ENCODE assay signal across 8 cellular contexts in genomic region chr11:95067828-95068244, GRCh38. TPM values are rescaled to one million over a fixed set of nuclear protein-coding genes. Genes with fewer than 3 reads are reported as not detected.
DNase-seq lines count a peak whose midpoint lies in the region; ATAC-seq and TF ChIP-seq lines count a peak whose summit lies in the region.

No MANE protein-coding gene starts in this region.

- DNase-seq in NCI-H2227 (lab: John Stamatoyannopoulos, UW; ENCODE audit: unreplicated experiment) (peak; percentile 40), NCI-H2227 treated with DMSO at 0.1 percent for 48 hours (lab: John Stamatoyannopoulos, UW) (no peak), PC-9 (no peak), chondrocyte (ENCODE audit: low spot score) (no peak), memory B cell (ENCODE audit: low spot score in 2 of 2) (no peak), type B pancreatic cell (ENCODE audit: extremely low spot score, unreplicated experiment) (no peak), ecto neural progenitor cell (ENCODE audit: low spot score) (no peak)

- TF ChIP-seq CTCF in PC-9 (conservative IDR thresholded peaks at IDR 0.05) (no peak), chondrocyte (IDR thresholded peaks at IDR 0.05) (no peak), type B pancreatic cell (conservative IDR thresholded peaks at IDR 0.05) (no peak)

- intact Hi-C loops in PC-9 (cut with micrococcal nuclease; ENCODE audit: unreplicated experiment): loop anchor here (1.0 to 10.0 kb wide), 9 partner anchors 23 to 1359 kb away; partner anchors contain the start of genes CWC15 and KDM4D

- H3K9me2 ChIP-seq in PC-9 (ENCODE audit: insufficient read depth): no peaks in the 10 kb centered on the region

- TSS peak; percentile 64 for BruUV-seq in PC-9 (replicated peaks; lab: Mats Ljungman, UMichigan)

- H3K27me3 Mint-ChIP-seq in chondrocyte (ENCODE audit: low read depth) (no peaks in the 10 kb centered on the region), memory B cell (no peaks in the 10 kb centered on the region), type B pancreatic cell (no peaks in the 10 kb centered on the region)

- no peaks in the 10 kb centered on the region for H3K9me3 ChIP-seq in PC-9 (ENCODE audit: insufficient read depth, low read depth)

- peak overlapping the region; percentile 97 for H3K27ac Mint-ChIP-seq in chondrocyte (ENCODE audit: unreplicated experiment)
- H3K27ac Mint-ChIP-seq in memory B cell: peak overlapping the region; percentile 96
- peak overlapping the region; percentile 99 for H3K27ac Mint-ChIP-seq in type B pancreatic cell

- ATAC-seq in memory B cell (ENCODE audit: low read depth): no peak
- ATAC-seq in HG03521 (IDR thresholded peaks at IDR 0.05; ENCODE audit: unreplicated experiment): no peak

- H3K4me3 Mint-ChIP-seq in chondrocyte (ENCODE audit: unreplicated experiment) (peak overlapping the region; percentile 98), memory B cell (peak overlapping the region; percentile 96), type B pancreatic cell (peak overlapping the region; percentile 99)

- CTCF ChIA-PET in PC-9 (lab: Charles Lee): interaction anchor here (0.6 to 1.7 kb wide), 6 partner anchors 22 to 84 kb away, joined by 3 to 9 read pairs (median 4); partner anchors contain the start of gene ENDOD1

- peaks cover 12% of the 10 kb centered on the region for H3K36me3 ChIP-seq in PC-9 (ENCODE audit: low read depth)

- peaks cover 35% of the 10 kb centered on the region for H3K79me2 ChIP-seq in PC-9 (ENCODE audit: low read depth)

- peak overlapping the region; percentile 87 for H3K4me2 ChIP-seq in PC-9

- H3K4me1 Mint-ChIP-seq in chondrocyte (ENCODE audit: low read depth) (peaks cover 26% of the 10 kb centered on the region), memory B cell (peaks cover 21% of the 10 kb centered on the region), type B pancreatic cell (ENCODE audit: unreplicated experiment) (peaks cover 15% of the 10 kb centered on the region)

- H4K20me1 ChIP-seq in PC-9 (ENCODE audit: insufficient read depth): 0 out of 2 replicates have a peak, but pooled peaks cover 6% of the 10 kb centered on the region

- H3F3A ChIP-seq in PC-9 (ENCODE audit: insufficient read depth, low read depth): peaks cover 15% of the 10 kb centered on the region

- H3K4me3 ChIP-seq in PC-9: peak overlapping the region; percentile 89

- no peaks in the 10 kb centered on the region for H3K9me3 Mint-ChIP-seq in chondrocyte (ENCODE audit: low read depth)
- H3K9me3 Mint-ChIP-seq in memory B cell: no peaks in the 10 kb centered on the region
- no peaks in the 10 kb centered on the region for H3K9me3 Mint-ChIP-seq in type B pancreatic cell

- H2AFZ ChIP-seq in PC-9: peak overlapping the region; percentile 95

- peak overlapping the region; percentile 85 for H3K27ac ChIP-seq in PC-9

- POLR2A ChIA-PET in PC-9 (lab: Charles Lee; ENCODE audit: unreplicated experiment): interaction anchor here (0.6 to 2.1 kb wide), 4 partner anchors 82 to 1247 kb away, joined by 3 to 6 read pairs (median 5); partner anchors contain the start of genes CWC15 and KDM4D

- H3K36me3 Mint-ChIP-seq in chondrocyte (ENCODE audit: low read depth) (peaks cover 6% of the 10 kb centered on the region), memory B cell (peaks cover 5% of the 10 kb centered on the region), type B pancreatic cell (peaks cover 14% of the 10 kb centered on the region)

- no peaks in the 10 kb centered on the region for H3K27me3 ChIP-seq in PC-9 (ENCODE audit: insufficient read depth, low read depth)

- H3K4me1 ChIP-seq in PC-9 (replicated peaks; ENCODE audit: insufficient read depth): peaks cover 25% of the 10 kb centered on the region

RNA-seq across cellular contexts. Expression of gene SRSF8, which starts 1.1 kb away (rescaled TPM):
- total RNA-seq in PC-9 (2021): 22.9 and 24.2 TPM in 2 replicates
- 45.2 to 48.6 TPM (median 45.5 TPM) in 3 replicates for total RNA-seq in chondrocyte
- total RNA-seq in type B pancreatic cell (ENCODE audit: low replicate concordance): 43.7 and 68.9 TPM in 2 replicates

RNA-seq across cellular contexts. Expression of gene KDM4F, which starts 18.6 kb away (rescaled TPM):
- not detected in 2 replicates for total RNA-seq in PC-9 (2021)
- not detected in 3 replicates for total RNA-seq in chondrocyte
- not detected in 2 replicates for total RNA-seq in type B pancreatic cell (ENCODE audit: low replicate concordance)

RNA-seq across cellular contexts. Expression of gene ENDOD1, which starts 21.8 kb away (rescaled TPM):
- total RNA-seq in PC-9 (2021): 8.0 and 8.1 TPM in 2 replicates
- 48.0 to 71.1 TPM (median 67.9 TPM) in 3 replicates for total RNA-seq in chondrocyte
- total RNA-seq in type B pancreatic cell (ENCODE audit: low replicate concordance): 12.0 and 23.6 TPM in 2 replicates

RNA-seq across cellular contexts. Expression of gene KDM4E, which starts 42.8 kb away (rescaled TPM):
- total RNA-seq in PC-9 (2021): not detected in 2 replicates
- not detected in 3 replicates for total RNA-seq in chondrocyte
- not detected in 2 replicates for total RNA-seq in type B pancreatic cell (ENCODE audit: low replicate concordance)
